In genomic region chr2:154836622-154837021, GRCh38 we compare ENCODE assay signal across 14 cellular contexts.
DNase-seq lines count a peak whose midpoint lies in the region; ATAC-seq and TF ChIP-seq lines count a peak whose summit lies in the region.
"Had no signal": no experiment of that assay in that cellular context is flagged by ENCODE, and none has a peak within 500 bp of the region (broad histone marks: within the 10 kb centered on the region; RNA-seq: fewer than 3 reads in every experiment).

No MANE protein-coding gene starts in this region.

- no peaks in the 10 kb centered on the region for H3K9me3 ChIP-seq in parathyroid adenoma (ENCODE audit: control insufficient read depth, low read length)

- H3K36me3 Mint-ChIP-seq in osteocyte (ENCODE audit: unreplicated experiment): no peaks in the 10 kb centered on the region

- no peak overlapping the region for H3K4me3 Mint-ChIP-seq in osteocyte (ENCODE audit: unreplicated experiment)
- H3K4me3 Mint-ChIP-seq: CD4-positive, alpha-beta T cell had no signal

- H3K27me3 Mint-ChIP-seq in osteocyte (ENCODE audit: unreplicated experiment): no peaks in the 10 kb centered on the region
- H3K27me3 Mint-ChIP-seq: CD4-positive, alpha-beta T cell had no signal

- no peak overlapping the region for H3K9ac ChIP-seq in parathyroid adenoma

- H3K36me3 ChIP-seq in parathyroid adenoma (ENCODE audit: control insufficient read depth, insufficient read depth, low read length): no peaks in the 10 kb centered on the region

- no peaks in the 10 kb centered on the region for H3K4me1 Mint-ChIP-seq in osteocyte (ENCODE audit: unreplicated experiment)

- DNase-seq in DMS53 treated with DMSO at 0.1 percent for 48 hours (lab: John Stamatoyannopoulos, UW; ENCODE audit: unreplicated experiment) (peak; percentile 77), NCI-H2081 treated with DMSO at 0.1 percent for 48 hours (lab: John Stamatoyannopoulos, UW) (peak; percentile 83), osteocyte (ENCODE audit: extremely low spot score, unreplicated experiment) (no peak), AG20443 (ENCODE audit: low spot score) (no peak)
- DNase-seq: CD4-positive, alpha-beta T cell; GOT3; KBM-7; NCI-H1048; NCI-H187 treated with DMSO at 0.1 percent for 48 hours had no signal

- H3K27ac Mint-ChIP-seq in osteocyte (ENCODE audit: unreplicated experiment): no peak overlapping the region
- H3K27ac Mint-ChIP-seq: CD4-positive, alpha-beta T cell had no signal

- TF ChIP-seq CTCF in VCaP (conservative IDR thresholded peaks at IDR 0.05): no peak
- TF ChIP-seq CTCF in parathyroid adenoma (IDR thresholded peaks at IDR 0.05): no peak
- no peak for TF ChIP-seq CTCF in osteocyte (IDR thresholded peaks at IDR 0.05)

- no peak overlapping the region for H3K4me3 ChIP-seq in parathyroid adenoma (ENCODE audit: low read depth, low read length)

- H3K27ac ChIP-seq in VCaP (peak overlapping the region; percentile 74), parathyroid adenoma (peak overlapping the region; percentile 42)
- H3K27ac ChIP-seq: HL-60 had no signal

- H2AFZ ChIP-seq in parathyroid adenoma: no peak overlapping the region

- no peaks in the 10 kb centered on the region for H3K27me3 ChIP-seq in parathyroid adenoma (ENCODE audit: control insufficient read depth, insufficient read depth, low read length)

- no peak for ATAC-seq in HG02870 (IDR thresholded peaks at IDR 0.05; ENCODE audit: unreplicated experiment)
- ATAC-seq: SK-N-SH treated with all-trans-retinoic acid at 6 μM for 48 hours had no signal

- no peak overlapping the region for H3K4me2 ChIP-seq in parathyroid adenoma (ENCODE audit: low read length)

- peaks cover 3% of the 10 kb centered on the region for H3K4me1 ChIP-seq in parathyroid adenoma

- H3K9me3 Mint-ChIP-seq in osteocyte (ENCODE audit: unreplicated experiment): no peaks in the 10 kb centered on the region

- no peaks in the 10 kb centered on the region for H3K79me2 ChIP-seq in parathyroid adenoma

Comparison
In these comparisons a context has a peak if more than half of its experiments do, and no peak if none do; other contexts are left out.
1. DNase-seq: peak in DMS53 treated with DMSO at 0.1 percent for 48 hours (single experiment) and NCI-H2081 treated with DMSO at 0.1 percent for 48 hours (single experiment); none in osteocyte (single experiment) and AG20443 (single experiment).